1 cellular context compared by ENCODE assay signal in the genomic region with DNA sequence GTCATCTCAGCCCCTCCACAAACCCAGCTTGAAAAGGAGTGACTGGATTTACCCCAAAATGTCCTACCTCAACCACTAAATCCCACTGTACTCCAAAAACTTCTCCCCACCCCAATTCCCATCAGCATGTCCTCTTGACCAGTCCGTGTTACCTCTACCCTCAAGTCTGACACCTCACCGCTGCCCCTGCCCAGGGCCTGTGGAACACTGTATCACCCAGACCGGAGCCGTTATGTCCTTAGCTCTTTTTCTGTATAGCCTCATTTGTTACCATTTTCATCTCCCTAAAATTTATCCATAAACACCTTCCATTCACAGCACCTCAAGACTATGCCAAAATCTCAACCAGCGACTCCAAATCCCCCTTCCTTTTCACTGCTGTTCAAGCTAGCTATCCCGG.
TF ChIP-seq lines count a peak whose summit lies in the region.

No MANE protein-coding gene starts in this region.

TF ChIP-seq in HepG2, 621 proteins besides CTCF, POLR2A, EP300 and RAD21:
- TF ChIP-seq SMAD3 (CRISPR knock-in tag; IDR thresholded peaks at IDR 0.05) (no peak), ATAD3A (CRISPR knock-in tag; IDR thresholded peaks at IDR 0.05) (no peak), NFIB (CRISPR knock-in tag; IDR thresholded peaks at IDR 0.05; ENCODE audit: borderline replicate concordance) (no peak), KAT7 (CRISPR knock-in tag; IDR thresholded peaks at IDR 0.05; ENCODE audit: borderline replicate concordance) (no peak), HNRNPLL (IDR thresholded peaks at IDR 0.05; ENCODE audit: low read depth, low read length, poor library complexity, severe bottlenecking) (no peak), MAFK (conservative IDR thresholded peaks at IDR 0.05 in 1 of 2, IDR thresholded peaks at IDR 0.05 in 1 of 2; ENCODE audit: low read length in 2 of 2) (no peak), ZFP36L2 (CRISPR knock-in tag; IDR thresholded peaks at IDR 0.05) (no peak), BRD4 (CRISPR knock-in tag; IDR thresholded peaks at IDR 0.05) (no peak), ZNF557 (CRISPR knock-in tag; IDR thresholded peaks at IDR 0.05) (no peak), ZNF101 (CRISPR knock-in tag; IDR thresholded peaks at IDR 0.05; ENCODE audit: borderline replicate concordance, low read depth) (no peak), ZFYVE20 (CRISPR knock-in tag; IDR thresholded peaks at IDR 0.05; ENCODE audit: borderline replicate concordance, low read depth) (no peak), TAF1 (CRISPR knock-in tag; IDR thresholded peaks at IDR 0.05) (no peak), BHLHE40 (IDR thresholded peaks at IDR 0.05; ENCODE audit: low read length) (no peak), ZSCAN30 (CRISPR knock-in tag; IDR thresholded peaks at IDR 0.05) (no peak), NCOA5 (CRISPR knock-in tag; IDR thresholded peaks at IDR 0.05) (no peak), ZBTB7A (CRISPR knock-in tag; IDR thresholded peaks at IDR 0.05) (no peak), ZNF703 (CRISPR knock-in tag; IDR thresholded peaks at IDR 0.05; ENCODE audit: borderline replicate concordance) (no peak), KLF12 (CRISPR knock-in tag; IDR thresholded peaks at IDR 0.05; ENCODE audit: borderline replicate concordance) (no peak)
- TF ChIP-seq, protein P1, sequence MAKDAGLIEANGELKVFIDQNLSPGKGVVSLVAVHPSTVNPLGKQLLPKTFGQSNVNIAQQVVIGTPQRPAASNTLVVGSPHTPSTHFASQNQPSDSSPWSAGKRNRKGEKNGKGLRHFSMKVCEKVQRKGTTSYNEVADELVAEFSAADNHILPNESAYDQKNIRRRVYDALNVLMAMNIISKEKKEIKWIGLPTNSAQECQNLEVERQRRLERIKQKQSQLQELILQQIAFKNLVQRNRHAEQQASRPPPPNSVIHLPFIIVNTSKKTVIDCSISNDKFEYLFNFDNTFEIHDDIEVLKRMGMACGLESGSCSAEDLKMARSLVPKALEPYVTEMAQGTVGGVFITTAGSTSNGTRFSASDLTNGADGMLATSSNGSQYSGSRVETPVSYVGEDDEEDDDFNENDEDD (CRISPR knock-in tag; IDR thresholded peaks at IDR 0.05; ENCODE audit: borderline replicate concordance) = no peak
- TF ChIP-seq, protein P2, sequence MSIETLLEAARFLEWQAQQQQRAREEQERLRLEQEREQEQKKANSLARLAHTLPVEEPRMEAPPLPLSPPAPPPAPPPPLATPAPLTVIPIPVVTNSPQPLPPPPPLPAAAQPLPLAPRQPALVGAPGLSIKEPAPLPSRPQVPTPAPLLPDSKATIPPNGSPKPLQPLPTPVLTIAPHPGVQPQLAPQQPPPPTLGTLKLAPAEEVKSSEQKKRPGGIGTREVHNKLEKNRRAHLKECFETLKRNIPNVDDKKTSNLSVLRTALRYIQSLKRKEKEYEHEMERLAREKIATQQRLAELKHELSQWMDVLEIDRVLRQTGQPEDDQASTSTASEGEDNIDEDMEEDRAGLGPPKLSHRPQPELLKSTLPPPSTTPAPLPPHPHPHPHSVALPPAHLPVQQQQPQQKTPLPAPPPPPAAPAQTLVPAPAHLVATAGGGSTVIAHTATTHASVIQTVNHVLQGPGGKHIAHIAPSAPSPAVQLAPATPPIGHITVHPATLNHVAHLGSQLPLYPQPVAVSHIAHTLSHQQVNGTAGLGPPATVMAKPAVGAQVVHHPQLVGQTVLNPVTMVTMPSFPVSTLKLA (IDR thresholded peaks at IDR 0.05) = no peak
